In the genomic region with DNA sequence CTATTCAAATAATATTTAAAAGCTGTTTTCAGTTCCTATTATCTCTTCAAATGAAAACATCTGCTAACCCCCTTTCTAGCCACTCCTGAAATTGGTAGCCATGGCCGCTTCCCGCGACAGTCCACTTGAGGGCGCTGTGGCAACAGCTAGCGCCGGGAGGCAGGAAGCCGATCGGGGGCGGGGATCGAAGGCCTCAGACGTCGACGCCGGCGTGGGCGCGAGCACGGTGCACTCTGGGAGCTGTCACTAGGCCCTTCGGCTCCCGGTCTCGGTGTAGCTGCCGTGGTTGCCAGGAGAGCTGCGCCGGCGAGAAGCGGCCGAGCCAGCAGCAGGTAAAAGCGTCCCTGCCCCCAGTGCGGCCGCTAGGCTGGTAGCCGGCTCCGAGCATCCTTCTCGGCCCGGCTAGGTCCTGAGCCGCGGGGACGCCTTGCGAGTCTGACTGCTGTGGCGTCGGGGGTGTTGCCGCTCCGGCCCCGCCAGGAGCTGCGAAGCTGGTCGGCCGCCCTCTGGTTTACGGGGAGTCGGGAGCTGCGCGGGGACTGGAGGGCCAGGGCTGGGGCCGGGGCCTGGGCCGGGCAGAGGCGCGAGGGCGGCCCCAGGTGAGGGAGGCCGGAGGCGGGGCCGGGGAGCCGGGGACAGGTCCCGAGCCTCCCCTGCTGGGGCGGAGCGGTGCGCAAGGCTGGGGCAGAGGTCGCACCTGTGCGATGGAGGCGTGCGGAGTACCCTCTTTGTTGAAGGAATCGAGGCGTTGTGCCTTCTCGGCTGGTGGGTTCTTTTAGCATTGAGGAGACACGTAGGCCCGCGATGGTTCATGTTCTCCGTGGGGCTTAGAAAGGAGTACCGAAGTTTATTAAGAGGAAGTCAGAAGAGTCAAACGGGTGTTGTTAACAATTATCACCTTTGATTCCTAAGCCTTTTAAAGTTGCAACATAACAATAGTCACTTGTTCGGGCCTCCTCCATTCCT, we compare ENCODE assay signal across 8 cellular contexts. TPM values are rescaled to one million over a fixed set of nuclear protein-coding genes. Genes with fewer than 3 reads are reported as not detected.
DNase-seq lines count a peak whose midpoint lies in the region; TF ChIP-seq lines count a peak whose summit lies in the region.

A gene with protein sequence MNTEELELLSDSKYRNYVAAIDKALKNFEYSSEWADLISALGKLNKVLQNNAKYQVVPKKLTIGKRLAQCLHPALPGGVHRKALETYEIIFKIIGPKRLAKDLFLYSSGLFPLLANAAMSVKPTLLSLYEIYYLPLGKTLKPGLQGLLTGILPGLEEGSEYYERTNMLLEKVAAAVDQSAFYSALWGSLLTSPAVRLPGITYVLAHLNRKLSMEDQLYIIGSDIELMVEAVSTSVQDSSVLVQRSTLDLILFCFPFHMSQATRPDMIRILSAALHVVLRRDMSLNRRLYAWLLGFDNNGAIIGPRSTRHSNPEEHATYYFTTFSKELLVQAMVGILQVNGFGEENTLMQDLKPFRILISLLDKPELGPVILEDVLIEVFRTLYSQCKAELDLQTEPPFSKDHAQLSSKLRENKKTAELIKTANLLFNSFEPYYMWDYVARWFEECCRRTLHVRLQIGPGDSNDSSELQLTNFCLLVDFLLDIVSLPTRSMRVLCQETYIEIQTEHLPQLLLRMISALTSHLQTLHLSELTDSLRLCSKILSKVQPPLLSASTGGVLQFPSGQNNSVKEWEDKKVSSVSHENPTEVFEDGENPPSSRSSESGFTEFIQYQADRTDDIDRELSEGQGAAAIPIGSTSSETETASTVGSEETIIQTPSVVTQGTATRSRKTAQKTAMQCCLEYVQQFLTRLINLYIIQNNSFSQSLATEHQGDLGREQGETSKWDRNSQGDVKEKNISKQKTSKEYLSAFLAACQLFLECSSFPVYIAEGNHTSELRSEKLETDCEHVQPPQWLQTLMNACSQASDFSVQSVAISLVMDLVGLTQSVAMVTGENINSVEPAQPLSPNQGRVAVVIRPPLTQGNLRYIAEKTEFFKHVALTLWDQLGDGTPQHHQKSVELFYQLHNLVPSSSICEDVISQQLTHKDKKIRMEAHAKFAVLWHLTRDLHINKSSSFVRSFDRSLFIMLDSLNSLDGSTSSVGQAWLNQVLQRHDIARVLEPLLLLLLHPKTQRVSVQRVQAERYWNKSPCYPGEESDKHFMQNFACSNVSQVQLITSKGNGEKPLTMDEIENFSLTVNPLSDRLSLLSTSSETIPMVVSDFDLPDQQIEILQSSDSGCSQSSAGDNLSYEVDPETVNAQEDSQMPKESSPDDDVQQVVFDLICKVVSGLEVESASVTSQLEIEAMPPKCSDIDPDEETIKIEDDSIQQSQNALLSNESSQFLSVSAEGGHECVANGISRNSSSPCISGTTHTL (N-terminal part only) (plus strand): TSS at position 224 of the 966 bp plus-strand sequence. CDS start 29,307 bp downstream, outside the sequence.

- DNase-seq in COR-L47 (lab: John Stamatoyannopoulos, UW) (peak; percentile 98), GM20000 (ENCODE audit: low spot score) (peak; percentile 93), HT-29 (ENCODE audit: low spot score) (peak; percentile 96), lung microvascular endothelial cell (ENCODE audit: low read depth in 2 of 2) (peak; percentile 95 to 97)
- DNase-seq in NK-92 treated with Interleukin-12 subunit alpha and Interleukin-12 subunit beta, amount 100 ng/mL, for 24 hours (lab: John Stamatoyannopoulos, UW): peak; percentile 94
- peak; percentile 99 for DNase-seq in activated CD8-positive, alpha-beta memory T cell treated with anti-CD3 and anti-CD28 coated beads for 24 hours
- peak; percentile 92 for DNase-seq in effector CD8-positive, alpha-beta T cell (lab: John Stamatoyannopoulos, UW)
- peak; percentile 94 to 98 (median 94) for DNase-seq in stimulated activated CD4-positive, alpha-beta T cell treated with anti-CD3 and anti-CD28 coated beads, TNF-alpha, amount 100 ng/mL, for 48 hours (ENCODE audit: low read depth in 3 of 3)

- TF ChIP-seq CTCF in GM20000 (IDR thresholded peaks at IDR 0.05; ENCODE audit: extremely low read depth, missing control alignments): peak; percentile 91

RNA-seq across cellular contexts. Expression of the gene that starts here (rescaled TPM):
- total RNA-seq in HT-29 (2014; rRNA removed; shearing (Covaris generic)): 6.5 and 12.4 TPM in 2 replicates
- 14.8 and 15.3 TPM in 2 replicates for total RNA-seq in lung microvascular endothelial cell

Comparison
In these comparisons a context has a peak if more than half of its experiments do, and no peak if none do; other contexts are left out.
1. Peak in every context shown above with its lines: DNase-seq.